32 cellular contexts compared by ENCODE assay signal in the genomic region with DNA sequence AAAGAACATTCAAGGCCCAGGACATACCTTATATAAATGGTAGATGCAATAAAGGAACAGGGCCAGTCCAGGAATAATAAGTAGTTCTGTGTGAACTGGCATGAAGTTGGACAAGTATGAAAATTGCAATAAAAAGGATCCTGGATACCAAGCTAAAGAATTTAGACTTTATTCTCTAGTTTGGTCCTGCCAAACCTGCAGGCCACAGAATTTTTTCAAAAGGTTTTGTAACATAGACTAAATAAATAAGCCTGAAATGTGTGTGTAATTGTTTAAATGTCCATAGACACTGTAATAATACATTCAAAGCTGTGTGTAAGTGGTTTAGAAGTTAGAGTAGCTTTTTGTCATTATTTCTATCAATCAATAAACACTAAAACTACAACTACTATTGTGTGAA.
"Had no signal": no experiment of that assay in that cellular context is flagged by ENCODE, and none has a peak within 500 bp of the region (broad histone marks: within the 10 kb centered on the region; RNA-seq: fewer than 3 reads in every experiment).

No MANE protein-coding gene starts in this region.

- H3K27me3 ChIP-seq: adrenal gland, body of pancreas, brain microvascular endothelial cell, cardiac muscle cell had no signal

- H3K9me3 ChIP-seq: adrenal gland, body of pancreas had no signal

- H3K4me1 ChIP-seq: adrenal gland, body of pancreas had no signal

- H3K36me3 ChIP-seq: adrenal gland, brain microvascular endothelial cell, cardiac muscle cell had no signal

- ATAC-seq: activated CD8-positive, alpha-beta T cell treated with anti-CD3 and anti-CD28 coated beads for 36 hours; activated naive CD8-positive, alpha-beta T cell treated with anti-CD3 and anti-CD28 coated beads, Interleukin-2, amount 50 U/mL, for 24 hours; activated T-cell treated with anti-CD3 and anti-CD28 coated beads, Interleukin-2, amount 50 U/mL, for 4 hours; body of pancreas; T-cell; T-helper 17 cell had no signal

- FAIRE-seq: astrocyte, bronchial epithelial cell, TTC549 had no signal

- H3K27ac ChIP-seq: adrenal gland, body of pancreas, brain microvascular endothelial cell, cardiac muscle cell, VCaP had no signal

- H3K4me3 ChIP-seq: adrenal gland, body of pancreas, cardiac muscle cell had no signal

- DNase-seq: activated B cell treated with CpG ODN at 0.5 μM for 24 hours; activated CD4-positive, alpha-beta memory T cell treated with anti-CD3 and anti-CD28 coated beads for 36 hours; activated CD4-positive, alpha-beta T cell treated with anti-CD3 and anti-CD28 coated beads for 4 hours; activated CD4-positive, alpha-beta T cell treated with anti-CD3 and anti-CD28 coated beads, Interleukin-2, amount 10 ng/mL, durations not matched to agents 24 days and 14 days; activated CD4-positive, alpha-beta T cell treated with anti-CD3 and anti-CD28 coated beads, Interleukin-2, amount 50 U/mL, for 1 hour; activated CD4-positive, alpha-beta T cell treated with anti-CD3 and anti-CD28 coated beads, Interleukin-2, amount 50 U/mL, for 4 hours; activated CD4-positive, CD25-positive, alpha-beta regulatory T cell treated with anti-CD3 and anti-CD28 coated beads, Interleukin-2, amount 50 U/mL, for 72 hours; activated CD8-positive, alpha-beta memory T cell treated with anti-CD3 and anti-CD28 coated beads, Interleukin-2, amount 50 U/mL, for 4 hours; activated CD8-positive, alpha-beta T cell treated with anti-CD3 and anti-CD28 coated beads for 36 hours; activated effector memory CD4-positive, alpha-beta T cell treated with Interleukin-2 at 50 U/mL for 16 hours; activated gamma-delta T cell; activated naive CD4-positive, alpha-beta T cell treated with anti-CD3 and anti-CD28 coated beads, Interleukin-2, amount 10 ng/mL, durations not matched to agents 7 days and 5 days; activated naive CD4-positive, alpha-beta T cell treated with Interleukin-2 at 50 U/mL for 16 hours; activated naive CD8-positive, alpha-beta T cell treated with anti-CD3 and anti-CD28 coated beads, Interleukin-2, amount 10 ng/mL, durations not matched to agents 7 days and 5 days; activated naive CD8-positive, alpha-beta T cell treated with anti-CD3 and anti-CD28 coated beads, Interleukin-2, amount 50 U/mL, for 24 hours; activated T-cell treated with anti-CD3 and anti-CD28 coated beads for 4 hours; activated T-cell treated with anti-CD3 and anti-CD28 coated beads, Interleukin-2, amount 50 U/mL, for 1 hour; activated T-cell treated with anti-CD3 and anti-CD28 coated beads, Interleukin-2, amount 50 U/mL, for 4 hours; adrenal gland; amniotic stem cell; aorta; body of pancreas; brain microvascular endothelial cell; caudate nucleus; cerebellar nuclear complex; T-cell; T-helper 17 cell had no signal
